1 cellular context compared by ENCODE assay signal in genomic region chr3:18499256-18499655, GRCh38.
TF ChIP-seq lines count a peak whose summit lies in the region.

No MANE protein-coding gene starts in this region.

TF ChIP-seq in SK-N-SH, 30 proteins besides CTCF, POLR2A, EP300 and RAD21 (continued from another document):
- no peak for TF ChIP-seq GABPA (IDR thresholded peaks at IDR 0.05; ENCODE audit: low read depth)
